In the genomic region with DNA sequence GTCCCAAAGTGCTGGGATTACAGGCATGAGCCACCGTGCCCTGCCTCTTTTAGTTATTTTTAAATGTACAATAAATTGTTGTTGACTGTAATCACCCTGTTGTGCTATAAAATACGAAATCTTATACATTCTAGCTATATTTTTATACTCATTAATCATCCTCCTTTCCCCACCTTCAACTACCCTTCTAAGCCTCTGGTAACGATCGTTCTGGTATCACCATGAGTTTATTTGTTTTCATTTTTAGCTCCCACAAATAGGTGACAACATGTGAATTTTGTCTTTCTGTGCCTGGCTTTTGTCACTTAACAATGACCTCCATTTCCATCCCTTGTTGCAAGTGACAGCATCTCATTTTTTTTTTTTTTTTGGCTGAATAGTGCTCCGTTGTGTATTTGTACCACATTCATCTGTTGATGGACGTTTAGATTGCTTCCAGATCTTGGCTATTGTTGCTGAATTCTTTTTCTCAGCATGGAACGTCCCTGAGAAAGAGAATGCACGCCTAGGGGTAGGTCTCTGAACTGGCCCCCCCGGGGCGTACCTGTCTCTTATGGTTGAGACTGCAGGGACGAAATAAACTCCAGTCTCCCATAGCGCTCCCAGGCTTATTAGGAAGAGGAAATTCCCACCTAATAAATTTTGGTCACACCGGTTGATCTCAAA, we compare ENCODE assay signal across 6 cellular contexts.
A peak's percentile ranks its signal among the peaks of the same experiment; 100 is the strongest.
DNase-seq lines count a peak whose midpoint lies in the region; FAIRE-seq and TF ChIP-seq lines count a peak whose summit lies in the region.
"Not testable (repeated sequence)": the region's sequence is repeated elsewhere in the genome, so short reads cannot be mapped to it uniquely, and the experiment has no call there.

No MANE protein-coding gene starts in this region.

- H3K23me2 ChIP-seq in H1 (ENCODE audit: low read depth, low read length) = not testable (repeated sequence)

- CTCF ChIA-PET in H1 (lab: Charles Lee; ENCODE audit: partially characterized antibody) = interaction anchor here (0.8 to 1.1 kb wide), 3 partner anchors 46 to 124 kb away, joined by 3 to 4 read pairs (median 4); no protein-coding TSS in a partner anchor

- H3K79me1 ChIP-seq in H1 (ENCODE audit: low read depth, low read length) = not testable (repeated sequence)

- H3K9me3 ChIP-seq in ES-I3 (ENCODE audit: control insufficient read depth, insufficient read depth, low read length); HUES64 (ENCODE audit: insufficient read depth, low read depth, low read length); H1 (ENCODE audit: insufficient read depth in 2 of 2, low read depth in 1 of 2, low read length in 1 of 2); iPS-18a (ENCODE audit: control insufficient read depth, low read depth, low read length); neural cell (ENCODE audit: low read length): not testable (repeated sequence)

- H3K27me3 ChIP-seq in H7 (ENCODE audit: control insufficient read depth, insufficient read depth, low read length); HUES64 (ENCODE audit: insufficient read depth, low read length); H1 (replicated peaks in 1 of 4; ENCODE audit: control insufficient read depth in 3 of 4, extremely low read depth in 1 of 4, insufficient read depth in 3 of 4, low read length in 3 of 4); iPS-18a (ENCODE audit: control insufficient read depth, insufficient read depth, low read length); neural cell (ENCODE audit: insufficient read depth, low read depth, low read length): not testable (repeated sequence)

- H3K79me2 ChIP-seq in H1 (ENCODE audit: control insufficient read depth in 1 of 2, insufficient read depth in 2 of 2, low read length in 2 of 2) = peaks cover 0 to 14% of the 10 kb centered on the region in 2 experiments; a peak in 2 of 4 replicates
- not testable (repeated sequence) for H3K79me2 ChIP-seq in neural cell (replicated peaks; ENCODE audit: insufficient read depth, low read length)

- not testable (repeated sequence) for H2BK5ac ChIP-seq in H1 (ENCODE audit: low read depth, low read length)

- not testable (repeated sequence) for TF ChIP-seq CTCF in H1 (IDR thresholded peaks at IDR 0.05; ENCODE audit: control extremely low read depth in 1 of 3, insufficient read depth in 1 of 3, low read depth in 1 of 3, low read length in 3 of 3); neural cell (IDR thresholded peaks at IDR 0.05; ENCODE audit: poor library complexity, severe bottlenecking)

- POLR2A ChIA-PET in H1 (lab: Charles Lee; ENCODE audit: partially characterized antibody) = interaction anchor here (0.6 to 1.8 kb wide), 4 partner anchors 12 to 1024 kb away, joined by 3 to 8 read pairs (median 6); no protein-coding TSS in a partner anchor

- not testable (repeated sequence) for H2AFZ ChIP-seq in H1 (ENCODE audit: low read length); neural cell (ENCODE audit: low read depth, low read length)

- TF ChIP-seq EP300 in H1 (IDR thresholded peaks at IDR 0.05; ENCODE audit: borderline replicate concordance in 1 of 2, low read depth in 2 of 2, low read length in 2 of 2) = not testable (repeated sequence)
- peak; percentile 79 for TF ChIP-seq EP300 in neural cell (conservative IDR thresholded peaks at IDR 0.05; ENCODE audit: poor library complexity, severe bottlenecking)

- not testable (repeated sequence) for H2AK5ac ChIP-seq in H1 (ENCODE audit: low read depth, low read length)

- not testable (repeated sequence) for DNase-seq in H7; H1 (ENCODE audit: low read depth in 1 of 2, low spot score in 2 of 2)

- H3K4me1 ChIP-seq in ES-I3 (ENCODE audit: insufficient read depth, low read length); H1 (replicated peaks in 1 of 4; ENCODE audit: control insufficient read depth in 3 of 4, insufficient read depth in 4 of 4, low read length in 3 of 4): not testable (repeated sequence)
- peaks cover 19% of the 10 kb centered on the region for H3K4me1 ChIP-seq in HUES64 (ENCODE audit: insufficient read depth, low read length)
- H3K4me1 ChIP-seq in iPS-18a (ENCODE audit: control insufficient read depth, low read depth, low read length) = peaks cover 24% of the 10 kb centered on the region

- peak overlapping the region; percentile 82; the same call in 1 of the 2 replicates for H3K27ac ChIP-seq in HUES64 (ENCODE audit: low read depth, low read length)
- H3K27ac ChIP-seq in H1 (ENCODE audit: low read depth, low read length); iPS-18a (ENCODE audit: low read length); neural cell (ENCODE audit: low read length): not testable (repeated sequence)

- H4K20me1 ChIP-seq in H1 (replicated peaks in 1 of 2; ENCODE audit: control insufficient read depth in 1 of 2, insufficient read depth in 2 of 2, low read length in 2 of 2); neural cell (ENCODE audit: insufficient read depth): not testable (repeated sequence)

- peak overlapping the region; percentile 70 to 92 for H3K4me2 ChIP-seq in H1 (ENCODE audit: insufficient read depth in 1 of 2, low read depth in 2 of 2, low read length in 2 of 2)
- not testable (repeated sequence) for H3K4me2 ChIP-seq in neural cell (ENCODE audit: low read length)

- H3K56ac ChIP-seq in H1 (replicated peaks; ENCODE audit: insufficient read length, low read depth, low read length) = not testable (repeated sequence)

- H4K91ac ChIP-seq in H1 (replicated peaks; ENCODE audit: insufficient read length, low read length) = not testable (repeated sequence)

- H3K9ac ChIP-seq in ES-I3 (ENCODE audit: low read depth, low read length) = peak overlapping the region; percentile 37; the same call in 1 of the 2 replicates
- H3K9ac ChIP-seq in HUES64 (ENCODE audit: low read depth, low read length); H1 (replicated peaks in 1 of 4; ENCODE audit: extremely low read depth in 1 of 4, low read depth in 3 of 4, low read length in 3 of 4); iPS-18a (ENCODE audit: low read length); neural cell (ENCODE audit: low read length): not testable (repeated sequence)

- H3K9me2 ChIP-seq in neural cell (ENCODE audit: insufficient read depth, low read length) = not testable (repeated sequence)

- not testable (repeated sequence) for H4K5ac ChIP-seq in H1 (ENCODE audit: insufficient read length, low read depth, low read length)

- H3K4me3 ChIP-seq in H7 (ENCODE audit: insufficient read depth, low read depth, low read length) = peak overlapping the region; percentile 23; the same call in 1 of the 2 replicates
- H3K4me3 ChIP-seq in HUES64 (ENCODE audit: low read length) = peak overlapping the region; percentile 51
- peak overlapping the region in 2 of 4 experiments; percentile 9 to 53; a peak in 3 of 8 replicates for H3K4me3 ChIP-seq in H1 (ENCODE audit: extremely low read depth in 1 of 4, insufficient read depth in 2 of 4, low read depth in 3 of 4, low read length in 4 of 4)
- peak overlapping the region; percentile 48 for H3K4me3 ChIP-seq in iPS-18a (ENCODE audit: low read length)
- not testable (repeated sequence) for H3K4me3 ChIP-seq in neural cell (ENCODE audit: low read length)

- not testable (repeated sequence) for H2BK15ac ChIP-seq in H1 (ENCODE audit: low read length)

- H2BK12ac ChIP-seq in H1 (ENCODE audit: low read depth, low read length) = not testable (repeated sequence)

- H2BK20ac ChIP-seq in H1 (ENCODE audit: low read length) = not testable (repeated sequence)

- not testable (repeated sequence) for H3K36me3 ChIP-seq in ES-I3 (ENCODE audit: insufficient read depth, low read length); H7 (replicated peaks; ENCODE audit: control insufficient read depth, insufficient read depth, low read length); HUES64 (ENCODE audit: insufficient read depth, low read length); H1 (ENCODE audit: control insufficient read depth in 2 of 4, insufficient read depth in 4 of 4, low read length in 3 of 4); iPS-18a (ENCODE audit: control insufficient read depth, low read depth, low read length); neural cell (ENCODE audit: insufficient read depth, low read length)

- H3K14ac ChIP-seq in H1 (ENCODE audit: insufficient read length) = not testable (repeated sequence)

- H2BK120ac ChIP-seq in H1 (replicated peaks; ENCODE audit: low read depth, low read length) = not testable (repeated sequence)

- WGBS in HUES64 = 4% methylated on average over 13 of the region's 13 CpGs
- WGBS in H1 (ENCODE audit: extremely low coverage in 1 of 2, insufficient coverage in 1 of 2, insufficient read length in 1 of 2, insufficient replicate concordance in 2 of 2, low coverage in 1 of 2, low lambda C conversion rate in 2 of 2, missing lambda C conversion rate in 1 of 2), 2 experiments = 6% methylated on average over 13 of the region's 13 CpGs; no CpG with 5 or more reads in 1 of the 2 experiments

- H3F3A ChIP-seq in neural cell (ENCODE audit: insufficient read depth, low read length, poor library complexity, severe bottlenecking) = not testable (repeated sequence)

- not testable (repeated sequence) for H4K8ac ChIP-seq in H1 (ENCODE audit: extremely low read depth, insufficient read depth, low read length)

- not testable (repeated sequence) for TF ChIP-seq POLR2A in H1 (IDR thresholded peaks at IDR 0.05; ENCODE audit: control extremely low read depth in 1 of 2, low read depth in 2 of 2, low read length in 2 of 2)

- peak; percentile 82 for FAIRE-seq in H1 (lab: Jason Lieb, UNC)

- not testable (repeated sequence) for TF ChIP-seq RAD21 in H1 (IDR thresholded peaks at IDR 0.05 in 1 of 2, conservative IDR thresholded peaks at IDR 0.05 in 1 of 2; ENCODE audit: low read depth in 2 of 2, low read length in 2 of 2); neural cell (conservative IDR thresholded peaks at IDR 0.05)

- not testable (repeated sequence) for H3K4ac ChIP-seq in H1 (replicated peaks; ENCODE audit: insufficient read length, low read depth, low read length)

- not testable (repeated sequence) for H3K23ac ChIP-seq in H1 (ENCODE audit: insufficient read length)

- H3K18ac ChIP-seq in H1 (ENCODE audit: extremely low read depth, low read length) = not testable (repeated sequence)

TF ChIP-seq in H1, 55 proteins besides CTCF, POLR2A, EP300 and RAD21:
- peak; percentile 88 for TF ChIP-seq NANOG (IDR thresholded peaks at IDR 0.05; ENCODE audit: insufficient read depth, low read depth, low read length, poor library complexity, severe bottlenecking)
TF ChIP-seq in H1: peak in this region for 1; not testable (repeated sequence) for 54.

TF ChIP-seq in neural cell, 6 proteins besides CTCF, POLR2A, EP300 and RAD21:
- TF ChIP-seq POLR2AphosphoS5 (IDR thresholded peaks at IDR 0.05) = peak; percentile 62
